Comparison of ENCODE assay signal across 21 cellular contexts in genomic region chr19:46972301-46972700, GRCh38. TPM values are rescaled to one million over a fixed set of nuclear protein-coding genes. Genes with fewer than 3 reads are reported as not detected.
DNase-seq lines count a peak whose midpoint lies in the region; ATAC-seq and TF ChIP-seq lines count a peak whose summit lies in the region.
"Had no signal": no experiment of that assay in that cellular context is flagged by ENCODE, and none has a peak within 500 bp of the region (broad histone marks: within the 10 kb centered on the region; RNA-seq: fewer than 3 reads in every experiment).

No MANE protein-coding gene starts in this region.

- no peak overlapping the region for H3K4me2 ChIP-seq in mesenchymal stem cell (ENCODE audit: low read length, poor library complexity, severe bottlenecking)
- H3K4me2 ChIP-seq: smooth muscle cell had no signal

- peak; percentile 68 for DNase-seq in Right ventricle myocardium superior
- DNase-seq in cardiac septum (ENCODE audit: low spot score) = no peak
- peak; percentile 60 for DNase-seq in choroid plexus epithelial cell (ENCODE audit: low read depth)
- peak; percentile 75 for DNase-seq in mesenchymal stem cell
- DNase-seq in aorta = peak; percentile 57 to 63
- DNase-seq in HK-2 (ENCODE audit: unreplicated experiment) = no peak
- DNase-seq in DMS79 treated with DMSO at 0.1 percent for 48 hours (lab: John Stamatoyannopoulos, UW) = no peak
- DNase-seq in cerebellum (ENCODE audit: low spot score) = no peak
- DNase-seq: activated CD4-positive, alpha-beta T cell treated with anti-CD3 and anti-CD28 coated beads for 4 hours; activated gamma-delta T cell treated with Interleukin-2 at 50 U/mL for 16 hours; DMS153; NCI-H1048; NCI-H2081; NCI-H526; occipital lobe; PC-3; T1000 had no signal

- H3K36me3 ChIP-seq in mesenchymal stem cell (ENCODE audit: control insufficient read depth in 1 of 2, insufficient read depth in 2 of 2, low read depth in 1 of 2, low read length in 2 of 2) = peaks cover 7 to 9% of the 10 kb centered on the region in 2 experiments
- H3K36me3 ChIP-seq in aorta (ENCODE audit: control insufficient read depth in 1 of 2, insufficient read depth in 2 of 2, low read length in 1 of 2) = no peaks in the 10 kb centered on the region

- peaks cover 23% of the 10 kb centered on the region for H3K79me1 ChIP-seq in mesenchymal stem cell (replicated peaks; ENCODE audit: low read length, poor library complexity, severe bottlenecking)

- ATAC-seq in Right ventricle myocardium superior (ENCODE audit: poor library complexity) (peak; percentile 1), aorta (ENCODE audit: low FRiP score) (no peak)
- ATAC-seq: K562, PC-3 had no signal

- H4K8ac ChIP-seq in mesenchymal stem cell (ENCODE audit: low read length) = peak overlapping the region; percentile 7

- H3K4me1 ChIP-seq in mesenchymal stem cell (ENCODE audit: control insufficient read depth, insufficient read depth, low read depth, low read length) (peaks cover 36% of the 10 kb centered on the region), aorta (ENCODE audit: control insufficient read depth in 1 of 2, insufficient read depth in 2 of 2, low read length in 2 of 2) (peaks cover 1 to 3% of the 10 kb centered on the region in 2 donors)

- H3K18ac ChIP-seq in mesenchymal stem cell (ENCODE audit: low read depth in 1 of 2, low read length in 2 of 2) = peak overlapping the region; percentile 8 to 30

- intact Hi-C loops in Right ventricle myocardium superior (cut with DNase I) = no loop called here
- intact Hi-C loops in cardiac septum (cut with DNase I) = no loop called here
- intact Hi-C loops in aorta (cut with DNase I) = no loop called here

- H3K27me3 ChIP-seq in mesenchymal stem cell (ENCODE audit: control insufficient read depth in 1 of 2, insufficient read depth in 1 of 2, low read length in 2 of 2) (no peaks in the 10 kb centered on the region), aorta (ENCODE audit: control insufficient read depth in 1 of 2, insufficient read depth in 2 of 2, low read length in 1 of 2) (no peaks in the 10 kb centered on the region)

- no peak overlapping the region for H3K23ac ChIP-seq in mesenchymal stem cell (ENCODE audit: low read length in 2 of 2)

- H2BK5ac ChIP-seq in mesenchymal stem cell (ENCODE audit: low read depth, low read length, poor library complexity, severe bottlenecking) = no peak overlapping the region

- peak overlapping the region; percentile 54 for H2BK120ac ChIP-seq in mesenchymal stem cell (ENCODE audit: low read depth, low read length)

- no peak overlapping the region for H4K91ac ChIP-seq in mesenchymal stem cell (ENCODE audit: low read length)

- H3K9me3 ChIP-seq in mesenchymal stem cell (ENCODE audit: control insufficient read depth, low read length) = no peaks in the 10 kb centered on the region
- no peaks in the 10 kb centered on the region for H3K9me3 ChIP-seq in aorta (ENCODE audit: control insufficient read depth, low read length)

- peak overlapping the region in 1 of 2 experiments; percentile 45 for H3K4ac ChIP-seq in mesenchymal stem cell (ENCODE audit: low read depth in 1 of 2, low read length in 2 of 2)

- H3K14ac ChIP-seq in mesenchymal stem cell (ENCODE audit: low read length in 2 of 2) = no peak overlapping the region

- TF ChIP-seq CTCF in choroid plexus epithelial cell (conservative IDR thresholded peaks at IDR 0.05; ENCODE audit: low read depth, low read length) = no peak

- no peak overlapping the region for H2AK5ac ChIP-seq in mesenchymal stem cell (ENCODE audit: low read length, severe bottlenecking)

- no peak overlapping the region for H2AFZ ChIP-seq in mesenchymal stem cell (ENCODE audit: low read depth, low read length)

- H3K4me3 ChIP-seq in choroid plexus epithelial cell (ENCODE audit: low read depth, low read length) (no peak overlapping the region), mesenchymal stem cell (ENCODE audit: insufficient read depth in 1 of 2, low read depth in 1 of 2, low read length in 2 of 2) (no peak overlapping the region), aorta (ENCODE audit: low read length in 2 of 2) (no peak overlapping the region)
- H3K4me3 ChIP-seq: K562, smooth muscle cell had no signal

- WGBS in mesenchymal stem cell = 93% methylated on average over 6 of the region's 8 CpGs
- WGBS in aorta, 2 donors = 95 to 97% methylated on average over 8 of the region's 8 CpGs

- peak overlapping the region; percentile 81 for H3K9ac ChIP-seq in mesenchymal stem cell (ENCODE audit: low read length)

- peak overlapping the region in 1 of 2 experiments; percentile 80 for H2BK12ac ChIP-seq in mesenchymal stem cell (ENCODE audit: low read length in 2 of 2)

- no peak overlapping the region for H2BK15ac ChIP-seq in mesenchymal stem cell (ENCODE audit: low read depth, poor library complexity, severe bottlenecking)

- H3K27ac ChIP-seq in mesenchymal stem cell (ENCODE audit: low read length, poor library complexity, severe bottlenecking) (peak overlapping the region; percentile 6), aorta (ENCODE audit: low read depth in 1 of 2, low read length in 2 of 2) (no peak overlapping the region)

RNA-seq across cellular contexts. Expression of gene NPAS1, which starts 47.3 kb away (rescaled TPM):
- total RNA-seq in Right ventricle myocardium superior (not detected), cardiac septum (0.54 TPM), aorta (1 to 10 TPM; 1.0 to 9.8 TPM), cerebellum (0.36 TPM)
- 0.41 TPM for polyA plus RNA-seq in mesenchymal stem cell (2013, experiment 1 of 2)
- 0.47 TPM for polyA plus RNA-seq in mesenchymal stem cell (2013, experiment 2 of 2)
- polyA plus RNA-seq in aorta = 10 to 100 TPM in 1 of 2 donors, 1 to 10 TPM in 1; 2.3 to 11.1 TPM
- total RNA-seq: dermis microvascular lymphatic vessel endothelial cell had no signal
- polyA plus RNA-seq: CD14-positive monocyte had no signal

Comparison
In these comparisons a context has a peak if more than half of its experiments do, and no peak if none do; other contexts are left out.
1. DNase-seq: peak in Right ventricle myocardium superior (single experiment), choroid plexus epithelial cell (single experiment), mesenchymal stem cell (single experiment) and aorta (2 of 2); none in cardiac septum (single experiment), HK-2 (single experiment), DMS79 treated with DMSO at 0.1 percent for 48 hours (single experiment) and cerebellum (single experiment).